26 cellular contexts compared by ENCODE assay signal in genomic region chr5:107517185-107517868, GRCh38.
DNase-seq lines count a peak whose midpoint lies in the region; ATAC-seq and TF ChIP-seq lines count a peak whose summit lies in the region.
"Had no signal": no experiment of that assay in that cellular context is flagged by ENCODE, and none has a peak within 500 bp of the region (broad histone marks: within the 10 kb centered on the region; RNA-seq: fewer than 3 reads in every experiment).

No MANE protein-coding gene starts in this region.

- H3K36me3 ChIP-seq in PC-3 (ENCODE audit: low read depth, low read length) = no peaks in the 10 kb centered on the region
- H3K36me3 ChIP-seq: adrenal gland, BLaER1, cardiac muscle cell, gastroesophageal sphincter, upper lobe of left lung had no signal

- no peak overlapping the region for H3K27ac ChIP-seq in right cardiac atrium (ENCODE audit: low read length)
- no peak overlapping the region for H3K27ac ChIP-seq in PC-3 (ENCODE audit: low read length)
- H3K27ac ChIP-seq: adrenal gland, BLaER1, cardiac muscle cell, gastroesophageal sphincter, skin epidermis, upper lobe of left lung had no signal

- H3K27me3 Mint-ChIP-seq in activated CD4-positive, alpha-beta memory T cell treated with anti-CD3 and anti-CD28 coated beads, Interleukin-2, amount 10 ng/mL, durations not matched to agents 7 days and 5 days = no peaks in the 10 kb centered on the region
- H3K27me3 Mint-ChIP-seq: dendritic cell treated with granulocyte-macrophage colony-stimulating factor and Interleukin-4, amounts not matched to agents 40 ng/mL and 50 ng/mL, for 4 days; progenitor cell of endocrine pancreas; stimulated activated naive CD8-positive, alpha-beta T cell treated with anti-CD3 and anti-CD28 coated beads, Interleukin-15, Interleukin-2, amounts not matched to agents 100 ng/mL and 50 ng/mL, for 24 hours had no signal

- H2AFZ ChIP-seq in PC-3 (ENCODE audit: low read length) = no peak overlapping the region

- H3K9me2 ChIP-seq in PC-3 (replicated peaks; ENCODE audit: low read length) = no peaks in the 10 kb centered on the region

- no peaks in the 10 kb centered on the region for H3K4me1 Mint-ChIP-seq in activated CD4-positive, alpha-beta memory T cell treated with anti-CD3 and anti-CD28 coated beads, Interleukin-2, amount 10 ng/mL, durations not matched to agents 7 days and 5 days
- H3K4me1 Mint-ChIP-seq: activated CD4-positive, alpha-beta T cell treated with anti-CD3 and anti-CD28 coated beads for 36 hours had no signal

- POLR2A ChIA-PET in PC-3 (lab: Charles Lee; ENCODE audit: unreplicated experiment) = no interaction called here
- POLR2A ChIA-PET in activated CD4-positive, alpha-beta memory T cell treated with anti-CD3 and anti-CD28 coated beads, Interleukin-2, amount 10 ng/mL, durations not matched to agents 7 days and 5 days (lab: Charles Lee) = no interaction called here

- CTCF ChIA-PET in PC-3 (lab: Charles Lee) = no interaction called here
- CTCF ChIA-PET in activated CD4-positive, alpha-beta memory T cell treated with anti-CD3 and anti-CD28 coated beads, Interleukin-2, amount 10 ng/mL, durations not matched to agents 7 days and 5 days (lab: Charles Lee) = no interaction called here

- ATAC-seq in Right ventricle myocardium superior (ENCODE audit: poor library complexity) = peak; percentile 32
- no peak for ATAC-seq in right cardiac atrium
- ATAC-seq in HG02571 (IDR thresholded peaks at IDR 0.05; ENCODE audit: unreplicated experiment) = peak; percentile 75
- ATAC-seq in PC-3 = no peak
- ATAC-seq in HG03196 (IDR thresholded peaks at IDR 0.05; ENCODE audit: unreplicated experiment) = no peak
- ATAC-seq in HG03097 (IDR thresholded peaks at IDR 0.05; ENCODE audit: low FRiP score, unreplicated experiment) = no peak
- ATAC-seq: activated CD4-positive, alpha-beta T cell treated with anti-CD3 and anti-CD28 coated beads for 36 hours; gastroesophageal sphincter; HepG2; left cardiac atrium had no signal

- no peak overlapping the region for H3K4me2 ChIP-seq in PC-3 (ENCODE audit: low read length)

- H3K9me3 ChIP-seq in right cardiac atrium (ENCODE audit: control insufficient read depth, low read length) = no peaks in the 10 kb centered on the region
- H3K9me3 ChIP-seq in PC-3 (ENCODE audit: low read length) = no peaks in the 10 kb centered on the region
- H3K9me3 ChIP-seq: adrenal gland, BLaER1, gastroesophageal sphincter, upper lobe of left lung had no signal

- H3K4me3 ChIP-seq in right cardiac atrium (ENCODE audit: low read length) (no peak overlapping the region), PC-3 (ENCODE audit: low read length) (no peak overlapping the region)
- H3K4me3 ChIP-seq: adrenal gland, BLaER1, cardiac muscle cell, gastroesophageal sphincter, skin epidermis, upper lobe of left lung had no signal

- H3K27ac Mint-ChIP-seq in activated CD4-positive, alpha-beta memory T cell treated with anti-CD3 and anti-CD28 coated beads, Interleukin-2, amount 10 ng/mL, durations not matched to agents 7 days and 5 days = no peak overlapping the region
- H3K27ac Mint-ChIP-seq: activated CD4-positive, alpha-beta T cell treated with anti-CD3 and anti-CD28 coated beads for 36 hours; dendritic cell treated with granulocyte-macrophage colony-stimulating factor and Interleukin-4, amounts not matched to agents 40 ng/mL and 50 ng/mL, for 4 days; progenitor cell of endocrine pancreas; stimulated activated naive CD8-positive, alpha-beta T cell treated with anti-CD3 and anti-CD28 coated beads, Interleukin-15, Interleukin-2, amounts not matched to agents 100 ng/mL and 50 ng/mL, for 24 hours had no signal

- intact Hi-C loops in Right ventricle myocardium superior (cut with DNase I) (no loop called here), right cardiac atrium (cut with DNase I) (no loop called here), PC-3 (cut with micrococcal nuclease) (no loop called here)

- 85% methylated on average over 10 of the region's 10 CpGs for WGBS in right cardiac atrium

- peaks cover 22% of the 10 kb centered on the region for H3K79me2 ChIP-seq in PC-3 (ENCODE audit: low read length)

- H3K9me3 Mint-ChIP-seq in activated CD4-positive, alpha-beta memory T cell treated with anti-CD3 and anti-CD28 coated beads, Interleukin-2, amount 10 ng/mL, durations not matched to agents 7 days and 5 days = no peaks in the 10 kb centered on the region
- H3K9me3 Mint-ChIP-seq: dendritic cell treated with granulocyte-macrophage colony-stimulating factor and Interleukin-4, amounts not matched to agents 40 ng/mL and 50 ng/mL, for 4 days; neural crest cell; stimulated activated naive CD8-positive, alpha-beta T cell treated with anti-CD3 and anti-CD28 coated beads, Interleukin-15, Interleukin-2, amounts not matched to agents 100 ng/mL and 50 ng/mL, for 24 hours had no signal

- no peak overlapping the region for H3K9ac ChIP-seq in PC-3 (ENCODE audit: low read length)
- H3K9ac ChIP-seq: BLaER1 had no signal

- H3K27me3 ChIP-seq in right cardiac atrium (ENCODE audit: control insufficient read depth, insufficient read depth) (no peaks in the 10 kb centered on the region), PC-3 (ENCODE audit: low read length) (no peaks in the 10 kb centered on the region)
- H3K27me3 ChIP-seq: adrenal gland, BLaER1, cardiac muscle cell, gastroesophageal sphincter, upper lobe of left lung had no signal

- no peaks in the 10 kb centered on the region for H4K20me1 ChIP-seq in PC-3 (ENCODE audit: low read length)
- H4K20me1 ChIP-seq: BLaER1 had no signal

- H3K4me1 ChIP-seq in right cardiac atrium (ENCODE audit: control insufficient read depth, insufficient read depth, low read length) (peaks cover 2% of the 10 kb centered on the region), PC-3 (ENCODE audit: insufficient read depth, low read length) (peaks cover 38% of the 10 kb centered on the region)
- H3K4me1 ChIP-seq: upper lobe of left lung had no signal

- no peaks in the 10 kb centered on the region for H3F3A ChIP-seq in PC-3 (ENCODE audit: low read length, unreplicated experiment)

- H3K36me3 Mint-ChIP-seq in activated CD4-positive, alpha-beta memory T cell treated with anti-CD3 and anti-CD28 coated beads, Interleukin-2, amount 10 ng/mL, durations not matched to agents 7 days and 5 days (ENCODE audit: low read depth) = no peaks in the 10 kb centered on the region

- H3K4me3 Mint-ChIP-seq in activated CD4-positive, alpha-beta memory T cell treated with anti-CD3 and anti-CD28 coated beads, Interleukin-2, amount 10 ng/mL, durations not matched to agents 7 days and 5 days = no peak overlapping the region
- H3K4me3 Mint-ChIP-seq: activated CD4-positive, alpha-beta T cell treated with anti-CD3 and anti-CD28 coated beads for 36 hours; dendritic cell treated with granulocyte-macrophage colony-stimulating factor and Interleukin-4, amounts not matched to agents 40 ng/mL and 50 ng/mL, for 4 days; mesothelial cell of epicardium; stimulated activated naive CD8-positive, alpha-beta T cell treated with anti-CD3 and anti-CD28 coated beads, Interleukin-15, Interleukin-2, amounts not matched to agents 100 ng/mL and 50 ng/mL, for 24 hours had no signal

- DNase-seq in Right ventricle myocardium superior (no peak), right cardiac atrium (no peak), PC-3 (peak; percentile 31), T-helper 2 cell (no peak)
- no peak for DNase-seq in activated CD4-positive, alpha-beta memory T cell treated with anti-CD3 and anti-CD28 coated beads, Interleukin-2, amount 10 ng/mL, durations not matched to agents 7 days and 5 days
- DNase-seq: activated CD4-positive, alpha-beta T cell treated with anti-CD3 and anti-CD28 coated beads for 36 hours; activated effector memory CD4-positive, alpha-beta T cell treated with Interleukin-2 at 50 U/mL for 16 hours; adrenal gland; erythroblast; left cardiac atrium; NCI-H146; stimulated activated CD4-positive, alpha-beta T cell treated with anti-CD3 and anti-CD28 coated beads, Interleukin-2, amount 100 ng/mL, for 48 hours; upper lobe of left lung had no signal

- TF ChIP-seq CTCF in PC-3 (conservative IDR thresholded peaks at IDR 0.05; ENCODE audit: low read depth, low read length) = no peak

- no TSS peak for BruUV-seq in PC-3 (replicated peaks; lab: Mats Ljungman, UMichigan)

Comparison
In these comparisons a context has a peak if more than half of its experiments do, and no peak if none do; other contexts are left out.
1. ATAC-seq: peak in Right ventricle myocardium superior (single experiment) and HG02571 (single experiment); none in right cardiac atrium (0 of 2), PC-3 (single experiment), HG03196 (single experiment) and HG03097 (single experiment).